16 cellular contexts compared by ENCODE assay signal in genomic region chr10:61332506-61332905, GRCh38.
"Had no signal": no experiment of that assay in that cellular context is flagged by ENCODE, and none has a peak within 500 bp of the region (broad histone marks: within the 10 kb centered on the region; RNA-seq: fewer than 3 reads in every experiment).

No MANE protein-coding gene starts in this region.

- H3K27me3 ChIP-seq: body of pancreas, colonic mucosa, transverse colon, vagina had no signal

- H3K4me1 ChIP-seq: body of pancreas, colonic mucosa, psoas muscle, transverse colon, vagina had no signal

- DNase-seq: activated CD4-positive, alpha-beta memory T cell treated with anti-CD3 and anti-CD28 coated beads, Interleukin-2, amount 10 ng/mL, durations not matched to agents 7 days and 5 days; activated CD4-positive, alpha-beta T cell treated with anti-CD3 and anti-CD28 coated beads for 4 hours; activated effector memory CD4-positive, alpha-beta T cell treated with Interleukin-2 at 50 U/mL for 16 hours; activated T-cell treated with anti-CD3 and anti-CD28 coated beads, Interleukin-2, amount 50 U/mL, for 4 hours; central memory CD4-positive, alpha-beta T cell; colonic mucosa; foreskin fibroblast; immature natural killer cell; nephron progenitor cell; occipital lobe; psoas muscle; stimulated activated CD4-positive, alpha-beta T cell treated with anti-CD3 and anti-CD28 coated beads, Interleukin-12 subunit alpha, Interleukin-12 subunit beta, amount 100 ng/mL, for 4 hours; stimulated activated naive B cell treated with anti-CD40 and anti-IgM and Interleukin-4, amounts not matched to agents 10 μg/mL and 1 μg/mL and 100 μg/mL, for 72 hours; transverse colon had no signal

- H3K36me3 ChIP-seq: colonic mucosa, transverse colon, vagina had no signal

- H3K9me3 ChIP-seq: body of pancreas, colonic mucosa, transverse colon, vagina had no signal

- H3K27ac ChIP-seq: body of pancreas, colonic mucosa, psoas muscle, transverse colon, vagina had no signal

- H3K4me3 ChIP-seq: body of pancreas, colonic mucosa, psoas muscle, transverse colon, vagina had no signal
